Comparison of ENCODE assay signal across 8 cellular contexts in genomic region chrX:83845397-83845796, GRCh38. TPM values are rescaled to one million over a fixed set of nuclear protein-coding genes. Genes with fewer than 3 reads are reported as not detected.
DNase-seq lines count a peak whose midpoint lies in the region; ATAC-seq and TF ChIP-seq lines count a peak whose summit lies in the region.

No MANE protein-coding gene starts in this region.

- TF ChIP-seq CTCF in brain microvascular endothelial cell (IDR thresholded peaks at IDR 0.05; ENCODE audit: low read depth, low read length, missing control alignments), result peak; percentile 74

- H3K9me3 Mint-ChIP-seq in activated T-helper 1 cell treated with anti-CD3 and anti-CD28 coated beads, Interleukin-12 subunit alpha, Interleukin-12 subunit beta, Interleukin-2, Interleukin-4 antibody, amounts not matched to agents 30 ng/mL and 10 ng/mL and 1 ng/mL, durations not matched to agents 14 hours and 24 hours and 36 hours, result no peaks in the 10 kb centered on the region

- no peak overlapping the region for H3K4me3 Mint-ChIP-seq in activated T-helper 1 cell treated with anti-CD3 and anti-CD28 coated beads, Interleukin-12 subunit alpha, Interleukin-12 subunit beta, Interleukin-2, Interleukin-4 antibody, amounts not matched to agents 30 ng/mL and 10 ng/mL and 1 ng/mL, durations not matched to agents 14 hours and 24 hours and 36 hours

- H3K4me1 Mint-ChIP-seq in activated T-helper 1 cell treated with anti-CD3 and anti-CD28 coated beads, Interleukin-12 subunit alpha, Interleukin-12 subunit beta, Interleukin-2, Interleukin-4 antibody, amounts not matched to agents 30 ng/mL and 10 ng/mL and 1 ng/mL, durations not matched to agents 14 hours and 24 hours and 36 hours (ENCODE audit: low read depth), result no peaks in the 10 kb centered on the region

- no peak overlapping the region for H3K27ac ChIP-seq in brain microvascular endothelial cell

- in situ Hi-C loops in brain microvascular endothelial cell (cut with HindIII; ENCODE audit: low pct_ligation_motif_present, low sequenced_read_pairs), result no loop called here

- ATAC-seq in GM19351 (IDR thresholded peaks at IDR 0.05; ENCODE audit: unreplicated experiment) (peak; percentile 100), HG03108 (IDR thresholded peaks at IDR 0.05; ENCODE audit: unreplicated experiment) (peak; percentile 76)

- no peak overlapping the region for H3K4me3 ChIP-seq in brain microvascular endothelial cell (ENCODE audit: low read depth, low read length)

- no peaks in the 10 kb centered on the region for H3K36me3 ChIP-seq in brain microvascular endothelial cell (replicated peaks)

- no peaks in the 10 kb centered on the region for H3K27me3 ChIP-seq in brain microvascular endothelial cell (replicated peaks)

- DNase-seq in EH (ENCODE audit: low read depth), result peak; percentile 4
- peak; percentile 21 for DNase-seq in NCI-H460 (ENCODE audit: extremely low read depth, low read depth)
- peak; percentile 2 for DNase-seq in brain microvascular endothelial cell
- peak; percentile 29 to 55 for DNase-seq in lung microvascular endothelial cell (ENCODE audit: low read depth in 2 of 2)
- DNase-seq in hippocampal formation (lab: John Stamatoyannopoulos, UW), result no peak
- DNase-seq in activated T-helper 1 cell treated with anti-CD3 and anti-CD28 coated beads, Interleukin-12 subunit alpha, Interleukin-12 subunit beta, Interleukin-2, Interleukin-4 antibody, amounts not matched to agents 30 ng/mL and 10 ng/mL and 1 ng/mL, durations not matched to agents 14 hours and 24 hours and 36 hours (ENCODE audit: low spot score), result no peak

- no peak overlapping the region for H3K27ac Mint-ChIP-seq in activated T-helper 1 cell treated with anti-CD3 and anti-CD28 coated beads, Interleukin-12 subunit alpha, Interleukin-12 subunit beta, Interleukin-2, Interleukin-4 antibody, amounts not matched to agents 30 ng/mL and 10 ng/mL and 1 ng/mL, durations not matched to agents 14 hours and 24 hours and 36 hours

- no peaks in the 10 kb centered on the region for H3K36me3 Mint-ChIP-seq in activated T-helper 1 cell treated with anti-CD3 and anti-CD28 coated beads, Interleukin-12 subunit alpha, Interleukin-12 subunit beta, Interleukin-2, Interleukin-4 antibody, amounts not matched to agents 30 ng/mL and 10 ng/mL and 1 ng/mL, durations not matched to agents 14 hours and 24 hours and 36 hours (ENCODE audit: low read depth)

- intact Hi-C loops in activated T-helper 1 cell treated with anti-CD3 and anti-CD28 coated beads, Interleukin-12 subunit alpha, Interleukin-12 subunit beta, Interleukin-2, Interleukin-4 antibody, amounts not matched to agents 30 ng/mL and 10 ng/mL and 1 ng/mL, durations not matched to agents 14 hours and 24 hours and 36 hours (cut with micrococcal nuclease), result no loop called here

- H3K27me3 Mint-ChIP-seq in activated T-helper 1 cell treated with anti-CD3 and anti-CD28 coated beads, Interleukin-12 subunit alpha, Interleukin-12 subunit beta, Interleukin-2, Interleukin-4 antibody, amounts not matched to agents 30 ng/mL and 10 ng/mL and 1 ng/mL, durations not matched to agents 14 hours and 24 hours and 36 hours (ENCODE audit: insufficient read depth), result no peaks in the 10 kb centered on the region

RNA-seq across cellular contexts. Expression of gene CYLC1, which starts 15.5 kb away (rescaled TPM):
- not detected in 2 replicates for total RNA-seq in NCI-H460 (2014; rRNA removed; shearing (Covaris generic))
- polyA plus RNA-seq in NCI-H460 (2014; cell fraction: nucleus; rRNA removed), result not detected in 2 replicates
- not detected in 2 replicates for total RNA-seq in lung microvascular endothelial cell
- total RNA-seq in activated T-helper 1 cell treated with anti-CD3 and anti-CD28 coated beads, Interleukin-12 subunit alpha, Interleukin-12 subunit beta, Interleukin-2, Interleukin-4 antibody, amounts not matched to agents 30 ng/mL and 10 ng/mL and 1 ng/mL, durations not matched to agents 14 hours and 24 hours and 36 hours, result not detected in 2 replicates

Comparison
In these comparisons a context has a peak if more than half of its experiments do, and no peak if none do; other contexts are left out.
1. DNase-seq: peak in EH (single experiment), NCI-H460 (single experiment), brain microvascular endothelial cell (single experiment) and lung microvascular endothelial cell (2 of 2); none in hippocampal formation (0 of 2) and activated T-helper 1 cell treated with anti-CD3 and anti-CD28 coated beads, Interleukin-12 subunit alpha, Interleukin-12 subunit beta, Interleukin-2, Interleukin-4 antibody, amounts not matched to agents 30 ng/mL and 10 ng/mL and 1 ng/mL, durations not matched to agents 14 hours and 24 hours and 36 hours (single experiment).